In genomic region chr15:40843885-40844542, GRCh38 we compare ENCODE assay signal across 8 cellular contexts.
DNase-seq lines count a peak whose midpoint lies in the region; ATAC-seq and TF ChIP-seq lines count a peak whose summit lies in the region.

TSS of gene SPINT1 (plus strand) at chr15:40844048. CDS start at chr15:40844555, 507 bp downstream.

- H3K9me3 Mint-ChIP-seq in activated naive CD8-positive, alpha-beta T cell (ENCODE audit: low read depth), result no peaks in the 10 kb centered on the region

- H3K27me3 ChIP-seq in GM06990 (replicated peaks; ENCODE audit: control insufficient read depth, insufficient read depth, low read length) (no peaks in the 10 kb centered on the region; the same call in 1 of the 2 replicates), OCI-LY3 (ENCODE audit: low read depth, low read length) (no peaks in the 10 kb centered on the region)

- H3K9me3 ChIP-seq in OCI-LY3 (ENCODE audit: insufficient read depth, low read length), result no peaks in the 10 kb centered on the region

- H3K27ac ChIP-seq in OCI-LY3 (ENCODE audit: low read length), result no peak within 1 kb of the TSS

- peak; percentile 64 for DNase-seq in GM06990 (ENCODE audit: extremely low read depth, insufficient read length)
- peak; percentile 78 for DNase-seq in iPS-NIHi11 (ENCODE audit: low spot score)
- DNase-seq in stimulated activated CD4-positive, alpha-beta T cell treated with anti-CD3 and anti-CD28 coated beads, Interleukin-1b, Interleukin-23, amount 100 ng/mL, for 4 hours (ENCODE audit: low read depth in 2 of 2), result peak; percentile 67 to 81
- no peak for DNase-seq in amygdala (lab: John Stamatoyannopoulos, UW)

- H3K4me3 ChIP-seq in GM06990 (replicated peaks; ENCODE audit: low read depth, low read length) (peak within 1 kb of the TSS; percentile 66), OCI-LY3 (ENCODE audit: low read length) (peak within 1 kb of the TSS; percentile 72)

- H3K36me3 ChIP-seq in GM06990 (ENCODE audit: control insufficient read depth, insufficient read depth, low read length) (no peaks in the 10 kb centered on the region), OCI-LY3 (replicated peaks; ENCODE audit: low read depth, low read length) (no peaks in the 10 kb centered on the region)

- H3K79me2 ChIP-seq in OCI-LY3 (ENCODE audit: low read length), result no peaks in the 10 kb centered on the region

- no peaks in the 10 kb centered on the region for H4K20me1 ChIP-seq in OCI-LY3 (ENCODE audit: insufficient read depth, low read length)

- H3K4me3 Mint-ChIP-seq in activated naive CD8-positive, alpha-beta T cell, result peak within 1 kb of the TSS; percentile 82

- no peak within 1 kb of the TSS for H3K9ac ChIP-seq in OCI-LY3 (ENCODE audit: low read length)

- peaks cover 19% of the 10 kb centered on the region for H3K4me1 ChIP-seq in OCI-LY3 (ENCODE audit: low read length)

- H2AFZ ChIP-seq in OCI-LY3 (ENCODE audit: low read depth, low read length), result peak within 1 kb of the TSS; percentile 63

- H3K4me2 ChIP-seq in OCI-LY3 (ENCODE audit: low read length), result peak within 1 kb of the TSS; percentile 66

- H3K36me3 Mint-ChIP-seq in activated naive CD8-positive, alpha-beta T cell, result no peaks in the 10 kb centered on the region

- TF ChIP-seq CTCF in GM06990 (IDR thresholded peaks at IDR 0.05; ENCODE audit: insufficient read depth, low read length, poor library complexity, severe bottlenecking) (no peak), OCI-LY3 (IDR thresholded peaks at IDR 0.05; ENCODE audit: low read depth, low read length) (no peak)

- peaks cover 9% of the 10 kb centered on the region for H3K4me1 Mint-ChIP-seq in activated naive CD8-positive, alpha-beta T cell (ENCODE audit: low read depth)

- H3K27me3 Mint-ChIP-seq in activated naive CD8-positive, alpha-beta T cell, result peaks cover 6% of the 10 kb centered on the region

- no peak within 1 kb of the TSS for H3K27ac Mint-ChIP-seq in activated naive CD8-positive, alpha-beta T cell

- ATAC-seq in HG03039 (IDR thresholded peaks at IDR 0.05; ENCODE audit: unreplicated experiment) (no peak), HG02970 (IDR thresholded peaks at IDR 0.05; ENCODE audit: low FRiP score, unreplicated experiment) (no peak)

Comparison
In these comparisons a context has a peak if more than half of its experiments do, and no peak if none do; other contexts are left out.
1. DNase-seq: peak in GM06990 (single experiment), iPS-NIHi11 (single experiment) and stimulated activated CD4-positive, alpha-beta T cell treated with anti-CD3 and anti-CD28 coated beads, Interleukin-1b, Interleukin-23, amount 100 ng/mL, for 4 hours (2 of 2); none in amygdala (0 of 56).